8 cellular contexts compared by ENCODE assay signal in genomic region chr10:101353692-101354583, GRCh38. TPM values are rescaled to one million over a fixed set of nuclear protein-coding genes. Genes with fewer than 3 reads are reported as not detected.
DNase-seq lines count a peak whose midpoint lies in the region; ATAC-seq, FAIRE-seq and TF ChIP-seq lines count a peak whose summit lies in the region.

Gene BTRC (plus strand): TSS chr10:101354165. CDS start chr10:101354181, 16 bp downstream.

- WGBS in pancreas, 2 donors = 0 to 1% methylated on average over 66 to 70 of the region's 70 CpGs

- H3K4me3 ChIP-seq in GM12875 (ENCODE audit: low read depth, low read length) = peak within 1 kb of the TSS; percentile 69
- H3K4me3 ChIP-seq in adipocyte (ENCODE audit: low read length) = peak within 1 kb of the TSS; percentile 94
- H3K4me3 ChIP-seq in pancreas = peak within 1 kb of the TSS; percentile 84 to 98 (median 91)
- peak within 1 kb of the TSS; percentile 87 to 97 for H3K4me3 ChIP-seq in tibial artery

- peak within 1 kb of the TSS; percentile 88 for H3K9ac ChIP-seq in adipocyte (ENCODE audit: low read length)

- DNase-seq in NCI-H1436 (lab: John Stamatoyannopoulos, UW) (peak; percentile 98), T follicular helper cell (ENCODE audit: low read depth) (peak; percentile 95), adipocyte (ENCODE audit: low read depth) (peak; percentile 99), Right ventricle myocardium superior (peak; percentile 97), pancreas (peak; percentile 93 to 98 (median 97)), tibial artery (peak; percentile 96 to 99)

- peaks cover 12% of the 10 kb centered on the region for H3K4me1 ChIP-seq in adipocyte (ENCODE audit: control insufficient read depth, insufficient read depth, low read length)
- H3K4me1 ChIP-seq in pancreas = peaks cover 0 to 9% (median 9%) of the 10 kb centered on the region in 3 donors
- peaks cover 0 to 22% (median 10%) of the 10 kb centered on the region in 4 donors for H3K4me1 ChIP-seq in tibial artery

- TF ChIP-seq CTCF in GM12875 (IDR thresholded peaks at IDR 0.05; ENCODE audit: borderline replicate concordance, insufficient read depth, low read depth, low read length) (no peak), pancreas (IDR thresholded peaks at IDR 0.05) (no peak), tibial artery (IDR thresholded peaks at IDR 0.05) (peak in 1 of 2 experiments; percentile 5)

- H3K27ac ChIP-seq in pancreas = peak within 1 kb of the TSS; percentile 43 to 87 (median 80)
- peak within 1 kb of the TSS; percentile 88 to 94 for H3K27ac ChIP-seq in tibial artery

- no peaks in the 10 kb centered on the region for H3K9me3 ChIP-seq in adipocyte (ENCODE audit: control insufficient read depth, low read length)
- no peaks in the 10 kb centered on the region for H3K9me3 ChIP-seq in pancreas
- H3K9me3 ChIP-seq in tibial artery = no peaks in the 10 kb centered on the region

- H3K27me3 ChIP-seq in adipocyte (replicated peaks; ENCODE audit: control insufficient read depth, insufficient read depth, low read length) (peaks cover 10% of the 10 kb centered on the region), pancreas (no peaks in the 10 kb centered on the region), tibial artery (peaks cover 0 to 11% of the 10 kb centered on the region in 2 donors)

- intact Hi-C loops in Right ventricle myocardium superior (cut with DNase I) = no loop called here
- intact Hi-C loops in pancreas (cut with DNase I) = no loop called here
- intact Hi-C loops in tibial artery (cut with DNase I; ENCODE audit: low total_unique reads) = no loop called here

- FAIRE-seq in pancreas (lab: Jason Lieb, UNC) = peak; percentile 97

- peak; percentile 96 for ATAC-seq in HG02798 (IDR thresholded peaks at IDR 0.05; ENCODE audit: poor library complexity, unreplicated experiment)
- ATAC-seq in Right ventricle myocardium superior (ENCODE audit: poor library complexity) = peak; percentile 98
- peak; percentile 96 to 99 (median 97) for ATAC-seq in pancreas

- H3K36me3 ChIP-seq in adipocyte (ENCODE audit: control insufficient read depth, insufficient read depth, low read length, severe bottlenecking) (no peaks in the 10 kb centered on the region), pancreas (no peaks in the 10 kb centered on the region), tibial artery (no peaks in the 10 kb centered on the region)

RNA-seq across cellular contexts. Expression of gene BTRC, which starts in this region (rescaled TPM):
- total RNA-seq in Right ventricle myocardium superior = 33.4 TPM
- 10 to 100 TPM in 2 of 6 donors, 1 to 10 TPM in 4; 8.0 to 16.4 (median 9.4) TPM for total RNA-seq in pancreas
- 1 to 10 TPM; 4.3 to 5.1 TPM for polyA plus RNA-seq in pancreas

Comparison
In these comparisons a context has a peak if more than half of its experiments do, and no peak if none do; other contexts are left out.
1. Peak in every context shown above with its lines: DNase-seq, ATAC-seq, H3K4me3 ChIP-seq and H3K27ac ChIP-seq.